ENCODE assay signal across 10 cellular contexts in the genomic region with DNA sequence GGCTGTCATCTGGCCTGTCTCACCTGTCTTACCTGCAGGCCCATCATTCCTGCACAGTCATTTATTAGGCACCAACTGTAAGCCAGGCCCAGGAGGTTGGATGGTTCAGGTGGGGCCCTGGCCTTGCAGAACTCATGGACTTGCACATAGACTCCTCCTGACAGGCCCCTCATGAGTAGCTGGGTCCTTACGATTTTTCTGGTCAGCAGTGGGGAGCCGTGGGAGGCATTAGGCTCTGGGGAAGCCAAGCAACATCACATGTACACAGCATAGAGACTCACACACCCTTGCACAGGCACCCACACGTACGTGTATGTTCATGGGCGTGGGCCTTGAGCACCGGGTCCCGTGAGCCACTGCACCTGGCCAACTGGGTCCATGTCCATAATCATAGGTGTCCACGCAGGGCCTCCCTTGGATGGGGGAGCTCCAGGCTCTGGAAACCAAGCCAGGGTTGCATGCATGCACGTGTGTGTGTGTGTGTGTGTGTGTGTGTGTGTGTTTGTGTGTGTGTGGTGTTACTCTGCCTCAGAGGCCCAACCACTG. TPM values are rescaled to one million over a fixed set of nuclear protein-coding genes. Genes with fewer than 3 reads are reported as not detected.
A peak's percentile ranks its signal among the peaks of the same experiment; 100 is the strongest.
DNase-seq lines count a peak whose midpoint lies in the region; ATAC-seq, FAIRE-seq and TF ChIP-seq lines count a peak whose summit lies in the region.
"Had no signal": no experiment of that assay in that cellular context is flagged by ENCODE, and none has a peak within 500 bp of the region (broad histone marks: within the 10 kb centered on the region; RNA-seq: fewer than 3 reads in every experiment).

No MANE protein-coding gene starts in this region.

- H3K4me1 ChIP-seq in right cardiac atrium (ENCODE audit: control insufficient read depth, insufficient read depth, low read length) (peaks cover 13% of the 10 kb centered on the region), foreskin keratinocyte (peaks cover 25% of the 10 kb centered on the region), thyroid gland (peaks cover 22 to 63% of the 10 kb centered on the region in 2 donors)

- no peak for FAIRE-seq in frontal cortex (lab: Jason Lieb, UNC)

- H3K9me3 ChIP-seq in right cardiac atrium (ENCODE audit: control insufficient read depth, low read length), result no peaks in the 10 kb centered on the region
- H3K9me3 ChIP-seq in thyroid gland, result no peaks in the 10 kb centered on the region
- H3K9me3 ChIP-seq: Caco-2 had no signal

- H3K27ac ChIP-seq in right cardiac atrium (ENCODE audit: low read length) (no peak overlapping the region), foreskin keratinocyte (no peak overlapping the region), thyroid gland (peak overlapping the region; percentile 37 to 68 (median 59))

- no peaks in the 10 kb centered on the region for H3K36me3 ChIP-seq in thyroid gland

- intact Hi-C loops in right cardiac atrium (cut with DNase I) (no loop called here), cardiac septum (cut with DNase I) (no loop called here), thyroid gland (cut with DNase I) (no loop called here)

- TF ChIP-seq CTCF in foreskin keratinocyte (conservative IDR thresholded peaks at IDR 0.05) (no peak), thyroid gland (IDR thresholded peaks at IDR 0.05) (no peak)

- H3K4me3 ChIP-seq in right cardiac atrium (ENCODE audit: low read length) (no peak overlapping the region), thyroid gland (replicated peaks in 1 of 3) (no peak overlapping the region)

- H3K27me3 ChIP-seq in right cardiac atrium (ENCODE audit: control insufficient read depth, insufficient read depth) (no peaks in the 10 kb centered on the region), foreskin keratinocyte (no peaks in the 10 kb centered on the region), thyroid gland (no peaks in the 10 kb centered on the region)

- TF ChIP-seq POLR2A in thyroid gland (IDR thresholded peaks at IDR 0.05), result no peak

- no peak for ATAC-seq in right cardiac atrium
- ATAC-seq in foreskin keratinocyte, result peak; percentile 26
- ATAC-seq in HG02763 (IDR thresholded peaks at IDR 0.05; ENCODE audit: unreplicated experiment), result no peak
- ATAC-seq in GM21447 (IDR thresholded peaks at IDR 0.05; ENCODE audit: unreplicated experiment), result no peak

- 64% methylated on average over 9 of the region's 9 CpGs for WGBS in right cardiac atrium
- 56 to 85% methylated on average over 4 to 6 of the region's 9 CpGs for WGBS in thyroid gland, 2 donors

- DNase-seq in right cardiac atrium, result peak in 2 of 3 donors; percentile 28 to 50
- no peak for DNase-seq in cardiac septum (ENCODE audit: low spot score)
- peak; percentile 31 for DNase-seq in MV-4-11 (lab: John Stamatoyannopoulos, UW)
- DNase-seq in foreskin keratinocyte, result no peak
- DNase-seq in thyroid gland, result no peak
- DNase-seq in frontal cortex (ENCODE audit: low spot score in 2 of 2), result no peak
- DNase-seq: Caco-2, NCI-H2081 had no signal

RNA-seq across cellular contexts. Expression of a gene that starts 20.3 kb away (rescaled TPM):
- total RNA-seq in right cardiac atrium (10 to 100 TPM in 3 of 4 donors, 1 to 10 TPM in 1; 9.1 to 27.8 (median 11.2) TPM), cardiac septum (21.1 TPM), foreskin keratinocyte (5.7 and 6.2 TPM in 2 replicates), thyroid gland (10 to 100 TPM; 31.0 to 78.1 (median 48.0) TPM), frontal cortex (0.41 TPM)
- polyA plus RNA-seq in right cardiac atrium (8.0 TPM), foreskin keratinocyte (5.9 and 7.3 TPM in 2 replicates)

RNA-seq across cellular contexts. Expression of a gene that starts 21.9 kb away (rescaled TPM):
- total RNA-seq in right cardiac atrium, result 10 to 100 TPM; 14.0 to 18.3 (median 15.8) TPM
- 16.6 TPM for polyA plus RNA-seq in right cardiac atrium
- total RNA-seq in cardiac septum, result 14.4 TPM
- total RNA-seq in foreskin keratinocyte, result 20.5 and 24.5 TPM in 2 replicates
- polyA plus RNA-seq in foreskin keratinocyte, result 23.5 and 26.5 TPM in 2 replicates
- 10 to 100 TPM; 13.9 to 20.8 (median 17.6) TPM for total RNA-seq in thyroid gland
- 4.5 TPM for total RNA-seq in frontal cortex

RNA-seq across cellular contexts. Expression of a gene that starts 23.7 kb away (rescaled TPM):
- total RNA-seq in right cardiac atrium, result 10 to 100 TPM; 27.2 to 44.2 (median 40.6) TPM
- polyA plus RNA-seq in right cardiac atrium, result 29.5 TPM
- 35.7 TPM for total RNA-seq in cardiac septum
- 5.0 and 5.4 TPM in 2 replicates for total RNA-seq in foreskin keratinocyte
- polyA plus RNA-seq in foreskin keratinocyte, result 3.8 and 4.0 TPM in 2 replicates
- total RNA-seq in thyroid gland, result 10 to 100 TPM; 19.6 to 22.0 (median 20.3) TPM
- total RNA-seq in frontal cortex, result 12.6 TPM

RNA-seq across cellular contexts. Expression of a gene that starts 25.7 kb away (rescaled TPM):
- total RNA-seq in right cardiac atrium, result 100 to 1,000 TPM; 167 to 260 (median 225) TPM
- 181 TPM for polyA plus RNA-seq in right cardiac atrium
- 266 TPM for total RNA-seq in cardiac septum
- total RNA-seq in foreskin keratinocyte, result 115 and 118 TPM in 2 replicates
- 104 and 110 TPM in 2 replicates for polyA plus RNA-seq in foreskin keratinocyte
- 100 to 1,000 TPM in 1 of 4 donors, 10 to 100 TPM in 3; 66.1 to 147 (median 97.5) TPM for total RNA-seq in thyroid gland
- 2.9 TPM for total RNA-seq in frontal cortex

Comparison
In these comparisons a context has a peak if more than half of its experiments do, and no peak if none do; other contexts are left out.
1. DNase-seq: peak in right cardiac atrium (2 of 3) and MV-4-11 (single experiment); none in cardiac septum (single experiment), foreskin keratinocyte (0 of 2), thyroid gland (0 of 2) and frontal cortex (0 of 2).
2. H3K27ac ChIP-seq: peak in thyroid gland (3 of 3); none in right cardiac atrium (single experiment) and foreskin keratinocyte (single experiment).